Comparison of ENCODE assay signal across 20 cellular contexts in genomic region chr18:63997606-63998005, GRCh38. TPM values are rescaled to one million over a fixed set of nuclear protein-coding genes. Genes with fewer than 3 reads are reported as not detected.
"Had no signal": no experiment of that assay in that cellular context is flagged by ENCODE, and none has a peak within 500 bp of the region (broad histone marks: within the 10 kb centered on the region; RNA-seq: fewer than 3 reads in every experiment).

No MANE protein-coding gene starts in this region.

- H3K4me1 ChIP-seq: heart right ventricle, prostate gland, spleen, suprapubic skin, vagina had no signal

- H3K27me3 ChIP-seq: ovary, suprapubic skin, tibial nerve, vagina had no signal

- H3K4me3 ChIP-seq: coronary artery, heart right ventricle, ovary, prostate gland, spleen, suprapubic skin, tibial nerve, vagina had no signal

- H3K36me3 ChIP-seq: heart right ventricle, ovary, prostate gland, suprapubic skin, vagina, WERI-Rb-1 had no signal

- H3K9me3 ChIP-seq: ovary, prostate gland, suprapubic skin, vagina had no signal

- ATAC-seq: heart right ventricle; left ventricle myocardium superior; natural killer cell treated with Interleukin-12 subunit alpha and Interleukin-12 subunit beta and Interleukin-15 and Interleukin-18, amount 100 ng/mL, for 72 hours had no signal

- H3K27ac ChIP-seq: coronary artery, heart right ventricle, ovary, prostate gland, spleen, suprapubic skin, tibial nerve, vagina, WERI-Rb-1 had no signal

- DNase-seq: activated CD4-positive, alpha-beta T cell treated with anti-CD3 and anti-CD28 coated beads for 1 hour; activated CD4-positive, alpha-beta T cell treated with anti-CD3 and anti-CD28 coated beads, Interleukin-2, amount 50 U/mL, for 1 hour; activated gamma-delta T cell treated with Interleukin-2 at 50 U/mL for 16 hours; activated T-cell treated with anti-CD3 and anti-CD28 coated beads, Interleukin-2, amount 50 U/mL, for 1 hour; anterior cingulate cortex; heart right ventricle; left ventricle myocardium superior; midbrain; ovary; spleen; stimulated activated CD4-positive, alpha-beta T cell treated with anti-CD3 and anti-CD28 coated beads, Interleukin-4, amount 100 ng/mL, for 4 hours; T-helper 2 cell; WERI-Rb-1 had no signal

RNA-seq across cellular contexts. Expression of gene HMSD, which starts 48.5 kb away (rescaled TPM):
- total RNA-seq: kidney epithelial cell, prostate gland, suprapubic skin, vagina had no signal
